ENCODE assay signal across 8 cellular contexts in the genomic region with DNA sequence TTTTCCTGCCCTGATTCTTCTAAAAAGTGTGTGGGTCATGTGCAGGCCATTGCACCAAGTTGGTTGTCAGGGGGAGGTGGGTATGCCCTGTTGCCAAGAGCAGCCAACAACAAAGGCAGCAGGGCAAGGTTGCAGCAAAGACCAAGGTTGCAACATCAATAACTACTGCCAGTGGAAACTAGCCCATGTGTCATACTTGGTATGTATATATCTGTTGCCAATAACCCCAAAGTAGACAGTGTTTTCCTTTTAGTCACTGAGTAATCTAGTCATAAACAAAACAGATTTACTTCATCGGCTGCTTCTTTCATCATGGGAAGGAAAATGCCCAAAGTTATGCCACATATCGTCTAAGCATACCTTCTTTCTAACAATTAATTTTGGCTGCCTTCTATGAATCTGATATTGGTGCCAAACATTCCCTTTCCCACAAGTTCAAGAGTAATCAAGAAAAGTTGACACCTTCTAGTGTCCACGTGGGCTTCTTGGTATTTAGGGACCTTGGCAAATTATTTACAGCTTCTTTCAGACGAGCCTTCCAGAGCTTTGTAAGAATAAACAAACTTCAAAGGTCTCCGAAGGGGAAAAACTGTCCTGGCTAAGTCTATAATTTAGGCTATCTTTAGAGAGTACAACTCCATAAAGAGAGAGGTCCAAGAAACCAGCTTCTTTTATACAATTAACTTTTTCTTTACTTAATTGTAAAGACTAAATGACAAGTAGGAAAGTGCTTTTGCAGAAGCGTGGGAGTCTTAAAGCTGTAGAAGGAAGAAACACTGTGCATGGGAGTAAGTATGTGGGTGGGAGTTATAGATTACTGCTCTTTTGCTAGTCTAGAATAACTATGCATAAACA. TPM values are rescaled to one million over a fixed set of nuclear protein-coding genes. Genes with fewer than 3 reads are reported as not detected.
A peak's percentile ranks its signal among the peaks of the same experiment; 100 is the strongest.
DNase-seq lines count a peak whose midpoint lies in the region; ATAC-seq and TF ChIP-seq lines count a peak whose summit lies in the region.

No MANE protein-coding gene starts in this region.

- DNase-seq in GM04504 (ENCODE audit: low read depth), result peak; percentile 96
- DNase-seq in T-helper 2 cell treated with Interferon-gamma antibody and Interleukin-4, amounts not matched to agents 5 μg/mL and 100 μg/mL, for 36 hours (ENCODE audit: low spot score), result peak; percentile 79
- DNase-seq in colonic mucosa, result no peak
- DNase-seq in myocyte (ENCODE audit: low read depth), result peak; percentile 45
- DNase-seq in uterus, result peak; percentile 61 to 73
- DNase-seq in pons (ENCODE audit: low spot score), result no peak
- DNase-seq in NCI-H510A treated with DMSO at 0.1 percent for 48 hours (lab: John Stamatoyannopoulos, UW), result no peak

- H3K27me3 Mint-ChIP-seq in T-helper 2 cell treated with Interferon-gamma antibody and Interleukin-4, amounts not matched to agents 5 μg/mL and 100 μg/mL, for 36 hours (ENCODE audit: low read depth), result no peaks in the 10 kb centered on the region

- H3K4me1 ChIP-seq in colonic mucosa (peaks cover 7% of the 10 kb centered on the region), uterus (peaks cover 0 to 18% of the 10 kb centered on the region in 2 donors)

- H3K9me3 ChIP-seq in colonic mucosa, result no peaks in the 10 kb centered on the region
- H3K9me3 ChIP-seq in uterus, result no peaks in the 10 kb centered on the region

- no peaks in the 10 kb centered on the region for H3K36me3 ChIP-seq in colonic mucosa
- no peaks in the 10 kb centered on the region for H3K36me3 ChIP-seq in uterus

- H3K4me1 Mint-ChIP-seq in T-helper 2 cell treated with Interferon-gamma antibody and Interleukin-4, amounts not matched to agents 5 μg/mL and 100 μg/mL, for 36 hours (ENCODE audit: low read depth), result peaks cover 78% of the 10 kb centered on the region

- no peak for TF ChIP-seq CTCF in colonic mucosa (IDR thresholded peaks at IDR 0.05)
- no peak for TF ChIP-seq CTCF in uterus (IDR thresholded peaks at IDR 0.05)

- H3K27ac Mint-ChIP-seq in T-helper 2 cell treated with Interferon-gamma antibody and Interleukin-4, amounts not matched to agents 5 μg/mL and 100 μg/mL, for 36 hours, result peak overlapping the region; percentile 92

- no peak for TF ChIP-seq POLR2A in uterus (IDR thresholded peaks at IDR 0.05)

- H3K27ac ChIP-seq in colonic mucosa (peak overlapping the region; percentile 19), uterus (peak overlapping the region; percentile 74 to 75)

- H3K27me3 ChIP-seq in colonic mucosa (no peaks in the 10 kb centered on the region), uterus (no peaks in the 10 kb centered on the region)

- H3K4me3 Mint-ChIP-seq in T-helper 2 cell treated with Interferon-gamma antibody and Interleukin-4, amounts not matched to agents 5 μg/mL and 100 μg/mL, for 36 hours, result peak overlapping the region; percentile 79

- intact Hi-C loops in colonic mucosa (cut with DNase I) (loop anchor here (5.0 kb wide), 1 partner anchor 51 kb away; no protein-coding TSS in a partner anchor), uterus (cut with DNase I; ENCODE audit: low total_unique reads) (no loop called here)

- ATAC-seq in HG03342 (IDR thresholded peaks at IDR 0.05; ENCODE audit: unreplicated experiment), result peak; percentile 65

- peak overlapping the region in 1 of 2 donors; percentile 44 for H3K9ac ChIP-seq in colonic mucosa (ENCODE audit: low read depth in 2 of 2, low read length in 2 of 2)

- peaks cover 41% of the 10 kb centered on the region for H3K36me3 Mint-ChIP-seq in T-helper 2 cell treated with Interferon-gamma antibody and Interleukin-4, amounts not matched to agents 5 μg/mL and 100 μg/mL, for 36 hours (ENCODE audit: low read depth)

- H3K4me3 ChIP-seq in colonic mucosa (no peak overlapping the region), uterus (peak overlapping the region in 1 of 2 donors; percentile 5)

- H3K9me3 Mint-ChIP-seq in T-helper 2 cell treated with Interferon-gamma antibody and Interleukin-4, amounts not matched to agents 5 μg/mL and 100 μg/mL, for 36 hours, result peaks cover 1% of the 10 kb centered on the region

RNA-seq across cellular contexts. Expression of gene MBNL1, which starts 10.1 kb away (rescaled TPM):
- total RNA-seq in colonic mucosa (100 to 1,000 TPM; 149 to 191 TPM), myocyte (83.7 and 115 TPM in 2 replicates), uterus (100 to 1,000 TPM; 219 to 470 (median 243) TPM)
- 32.9 TPM for polyA plus RNA-seq in myocyte (2012)

Comparison
In these comparisons a context has a peak if more than half of its experiments do, and no peak if none do; other contexts are left out.
1. DNase-seq: peak in GM04504 (single experiment), T-helper 2 cell treated with Interferon-gamma antibody and Interleukin-4, amounts not matched to agents 5 μg/mL and 100 μg/mL, for 36 hours (single experiment), myocyte (single experiment) and uterus (2 of 2); none in colonic mucosa (single experiment), pons (single experiment) and NCI-H510A treated with DMSO at 0.1 percent for 48 hours (single experiment).